In genomic region chr12:93570552-93571359, GRCh38 we compare ENCODE assay signal across 1 cellular context.
A peak's percentile ranks its signal among the peaks of the same experiment; 100 is the strongest.
TF ChIP-seq lines count a peak whose summit lies in the region.

No MANE protein-coding gene starts in this region.

TF ChIP-seq in HEK293, 187 proteins besides CTCF, POLR2A, EP300 and RAD21 (continued from another document):
- TF ChIP-seq, protein P1, sequence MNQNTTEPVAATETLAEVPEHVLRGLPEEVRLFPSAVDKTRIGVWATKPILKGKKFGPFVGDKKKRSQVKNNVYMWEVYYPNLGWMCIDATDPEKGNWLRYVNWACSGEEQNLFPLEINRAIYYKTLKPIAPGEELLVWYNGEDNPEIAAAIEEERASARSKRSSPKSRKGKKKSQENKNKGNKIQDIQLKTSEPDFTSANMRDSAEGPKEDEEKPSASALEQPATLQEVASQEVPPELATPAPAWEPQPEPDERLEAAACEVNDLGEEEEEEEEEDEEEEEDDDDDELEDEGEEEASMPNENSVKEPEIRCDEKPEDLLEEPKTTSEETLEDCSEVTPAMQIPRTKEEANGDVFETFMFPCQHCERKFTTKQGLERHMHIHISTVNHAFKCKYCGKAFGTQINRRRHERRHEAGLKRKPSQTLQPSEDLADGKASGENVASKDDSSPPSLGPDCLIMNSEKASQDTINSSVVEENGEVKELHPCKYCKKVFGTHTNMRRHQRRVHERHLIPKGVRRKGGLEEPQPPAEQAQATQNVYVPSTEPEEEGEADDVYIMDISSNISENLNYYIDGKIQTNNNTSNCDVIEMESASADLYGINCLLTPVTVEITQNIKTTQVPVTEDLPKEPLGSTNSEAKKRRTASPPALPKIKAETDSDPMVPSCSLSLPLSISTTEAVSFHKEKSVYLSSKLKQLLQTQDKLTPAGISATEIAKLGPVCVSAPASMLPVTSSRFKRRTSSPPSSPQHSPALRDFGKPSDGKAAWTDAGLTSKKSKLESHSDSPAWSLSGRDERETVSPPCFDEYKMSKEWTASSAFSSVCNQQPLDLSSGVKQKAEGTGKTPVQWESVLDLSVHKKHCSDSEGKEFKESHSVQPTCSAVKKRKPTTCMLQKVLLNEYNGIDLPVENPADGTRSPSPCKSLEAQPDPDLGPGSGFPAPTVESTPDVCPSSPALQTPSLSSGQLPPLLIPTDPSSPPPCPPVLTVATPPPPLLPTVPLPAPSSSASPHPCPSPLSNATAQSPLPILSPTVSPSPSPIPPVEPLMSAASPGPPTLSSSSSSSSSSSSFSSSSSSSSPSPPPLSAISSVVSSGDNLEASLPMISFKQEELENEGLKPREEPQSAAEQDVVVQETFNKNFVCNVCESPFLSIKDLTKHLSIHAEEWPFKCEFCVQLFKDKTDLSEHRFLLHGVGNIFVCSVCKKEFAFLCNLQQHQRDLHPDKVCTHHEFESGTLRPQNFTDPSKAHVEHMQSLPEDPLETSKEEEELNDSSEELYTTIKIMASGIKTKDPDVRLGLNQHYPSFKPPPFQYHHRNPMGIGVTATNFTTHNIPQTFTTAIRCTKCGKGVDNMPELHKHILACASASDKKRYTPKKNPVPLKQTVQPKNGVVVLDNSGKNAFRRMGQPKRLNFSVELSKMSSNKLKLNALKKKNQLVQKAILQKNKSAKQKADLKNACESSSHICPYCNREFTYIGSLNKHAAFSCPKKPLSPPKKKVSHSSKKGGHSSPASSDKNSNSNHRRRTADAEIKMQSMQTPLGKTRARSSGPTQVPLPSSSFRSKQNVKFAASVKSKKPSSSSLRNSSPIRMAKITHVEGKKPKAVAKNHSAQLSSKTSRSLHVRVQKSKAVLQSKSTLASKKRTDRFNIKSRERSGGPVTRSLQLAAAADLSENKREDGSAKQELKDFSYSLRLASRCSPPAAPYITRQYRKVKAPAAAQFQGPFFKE (tag by site-specific recombination; IDR thresholded peaks at IDR 0.05; ENCODE audit: borderline replicate concordance): no peak
- no peak for TF ChIP-seq ZNF362 (tag by site-specific recombination; IDR thresholded peaks at IDR 0.05)
- peak; percentile 90 for TF ChIP-seq ZBTB20 (tag by site-specific recombination; IDR thresholded peaks at IDR 0.05)
- TF ChIP-seq, protein P2, sequence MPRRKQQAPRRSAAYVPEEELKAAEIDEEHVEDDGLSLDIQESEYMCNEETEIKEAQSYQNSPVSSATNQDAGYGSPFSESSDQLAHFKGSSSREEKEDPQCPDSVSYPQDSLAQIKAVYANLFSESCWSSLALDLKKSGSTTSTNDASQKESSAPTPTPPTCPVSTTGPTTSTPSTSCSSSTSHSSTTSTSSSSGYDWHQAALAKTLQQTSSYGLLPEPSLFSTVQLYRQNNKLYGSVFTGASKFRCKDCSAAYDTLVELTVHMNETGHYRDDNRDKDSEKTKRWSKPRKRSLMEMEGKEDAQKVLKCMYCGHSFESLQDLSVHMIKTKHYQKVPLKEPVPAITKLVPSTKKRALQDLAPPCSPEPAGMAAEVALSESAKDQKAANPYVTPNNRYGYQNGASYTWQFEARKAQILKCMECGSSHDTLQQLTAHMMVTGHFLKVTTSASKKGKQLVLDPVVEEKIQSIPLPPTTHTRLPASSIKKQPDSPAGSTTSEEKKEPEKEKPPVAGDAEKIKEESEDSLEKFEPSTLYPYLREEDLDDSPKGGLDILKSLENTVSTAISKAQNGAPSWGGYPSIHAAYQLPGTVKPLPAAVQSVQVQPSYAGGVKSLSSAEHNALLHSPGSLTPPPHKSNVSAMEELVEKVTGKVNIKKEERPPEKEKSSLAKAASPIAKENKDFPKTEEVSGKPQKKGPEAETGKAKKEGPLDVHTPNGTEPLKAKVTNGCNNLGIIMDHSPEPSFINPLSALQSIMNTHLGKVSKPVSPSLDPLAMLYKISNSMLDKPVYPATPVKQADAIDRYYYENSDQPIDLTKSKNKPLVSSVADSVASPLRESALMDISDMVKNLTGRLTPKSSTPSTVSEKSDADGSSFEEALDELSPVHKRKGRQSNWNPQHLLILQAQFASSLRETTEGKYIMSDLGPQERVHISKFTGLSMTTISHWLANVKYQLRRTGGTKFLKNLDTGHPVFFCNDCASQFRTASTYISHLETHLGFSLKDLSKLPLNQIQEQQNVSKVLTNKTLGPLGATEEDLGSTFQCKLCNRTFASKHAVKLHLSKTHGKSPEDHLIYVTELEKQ (tag by site-specific recombination; IDR thresholded peaks at IDR 0.05; ENCODE audit: borderline replicate concordance): peak; percentile 71; the same call in 1 of the 2 replicates
- no peak; the same call in 1 of the 2 replicates for TF ChIP-seq ZSCAN5A (tag by site-specific recombination; IDR thresholded peaks at IDR 0.05)
- TF ChIP-seq ZNF10 (tag by site-specific recombination; IDR thresholded peaks at IDR 0.05): peak; percentile 55
- peak; percentile 91 for TF ChIP-seq ZEB2 (tag by site-specific recombination; IDR thresholded peaks at IDR 0.05)
- TF ChIP-seq ZIC2 (tag by site-specific recombination; IDR thresholded peaks at IDR 0.05): peak; percentile 68
- no peak for TF ChIP-seq ZNF571 (tag by site-specific recombination; IDR thresholded peaks at IDR 0.05)
- peak; percentile 35; the same call in 1 of the 2 replicates for TF ChIP-seq PBX3 (CRISPR knock-in tag; IDR thresholded peaks at IDR 0.05)
- TF ChIP-seq ZNF266 (tag by site-specific recombination; IDR thresholded peaks at IDR 0.05; ENCODE audit: low read depth): no peak
- peak; percentile 42; the same call in 1 of the 2 replicates for TF ChIP-seq ZSCAN16 (tag by site-specific recombination; IDR thresholded peaks at IDR 0.05)
- TF ChIP-seq ZNF23 (tag by site-specific recombination; IDR thresholded peaks at IDR 0.05; ENCODE audit: borderline replicate concordance): no peak
- TF ChIP-seq OSR2 (tag by site-specific recombination; IDR thresholded peaks at IDR 0.05): peak; percentile 95
- TF ChIP-seq, protein P3, sequence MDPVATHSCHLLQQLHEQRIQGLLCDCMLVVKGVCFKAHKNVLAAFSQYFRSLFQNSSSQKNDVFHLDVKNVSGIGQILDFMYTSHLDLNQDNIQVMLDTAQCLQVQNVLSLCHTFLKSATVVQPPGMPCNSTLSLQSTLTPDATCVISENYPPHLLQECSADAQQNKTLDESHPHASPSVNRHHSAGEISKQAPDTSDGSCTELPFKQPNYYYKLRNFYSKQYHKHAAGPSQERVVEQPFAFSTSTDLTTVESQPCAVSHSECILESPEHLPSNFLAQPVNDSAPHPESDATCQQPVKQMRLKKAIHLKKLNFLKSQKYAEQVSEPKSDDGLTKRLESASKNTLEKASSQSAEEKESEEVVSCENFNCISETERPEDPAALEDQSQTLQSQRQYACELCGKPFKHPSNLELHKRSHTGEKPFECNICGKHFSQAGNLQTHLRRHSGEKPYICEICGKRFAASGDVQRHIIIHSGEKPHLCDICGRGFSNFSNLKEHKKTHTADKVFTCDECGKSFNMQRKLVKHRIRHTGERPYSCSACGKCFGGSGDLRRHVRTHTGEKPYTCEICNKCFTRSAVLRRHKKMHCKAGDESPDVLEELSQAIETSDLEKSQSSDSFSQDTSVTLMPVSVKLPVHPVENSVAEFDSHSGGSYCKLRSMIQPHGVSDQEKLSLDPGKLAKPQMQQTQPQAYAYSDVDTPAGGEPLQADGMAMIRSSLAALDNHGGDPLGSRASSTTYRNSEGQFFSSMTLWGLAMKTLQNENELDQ (tag by site-specific recombination; IDR thresholded peaks at IDR 0.05; ENCODE audit: low read depth): no peak
- no peak for TF ChIP-seq ZNF133 (tag by site-specific recombination; IDR thresholded peaks at IDR 0.05)
- no peak for TF ChIP-seq SCRT2 (tag by site-specific recombination; IDR thresholded peaks at IDR 0.05)
TF ChIP-seq in HEK293: peak in this region for 84.
